Comparison of ENCODE assay signal across 23 cellular contexts in genomic region chr7:820341-820740, GRCh38. TPM values are rescaled to one million over a fixed set of nuclear protein-coding genes. Genes with fewer than 3 reads are reported as not detected.
DNase-seq lines count a peak whose midpoint lies in the region; ATAC-seq and TF ChIP-seq lines count a peak whose summit lies in the region.
"Had no signal": no experiment of that assay in that cellular context is flagged by ENCODE, and none has a peak within 500 bp of the region (broad histone marks: within the 10 kb centered on the region; RNA-seq: fewer than 3 reads in every experiment).

No MANE protein-coding gene starts in this region.

- H3K27me3 ChIP-seq in OCI-LY1 (ENCODE audit: insufficient read depth, low read length): no peaks in the 10 kb centered on the region
- H3K27me3 ChIP-seq: colonic mucosa, heart left ventricle, MG63, upper lobe of right lung had no signal

- DNase-seq in stimulated activated naive CD8-positive, alpha-beta T cell treated with anti-CD3 and anti-CD28 coated beads, Interleukin-15, Interleukin-2, amounts not matched to agents 100 U/mL and 50 U/mL, for 24 hours: no peak
- DNase-seq in stimulated activated naive CD8-positive, alpha-beta T cell treated with anti-CD3 and anti-CD28 coated beads, Interleukin-15, amount 100 ng/mL, for 72 hours: no peak
- DNase-seq in glutamatergic neuron: no peak
- no peak for DNase-seq in 8988T
- no peak for DNase-seq in UCSD-AML1 (lab: John Stamatoyannopoulos, UW; ENCODE audit: unreplicated experiment)
- no peak for DNase-seq in COLO829 (ENCODE audit: low spot score)
- DNase-seq: activated CD4-positive, alpha-beta T cell treated with anti-CD3 and anti-CD28 coated beads for 48 hours; activated CD8-positive, alpha-beta memory T cell treated with anti-CD3 and anti-CD28 coated beads, Interleukin-2, amount 50 U/mL, for 4 hours; Calu3; colonic mucosa; MG63; midbrain; NCI-H1417 treated with DMSO at 0.1 percent for 48 hours; nephron progenitor cell; OCI-M1; small intestine; stimulated activated CD4-positive, alpha-beta T cell treated with anti-CD3 and anti-CD28 coated beads, Interleukin-2, amount 100 ng/mL, for 48 hours; SW 1271; upper lobe of right lung had no signal

- H3K27ac Mint-ChIP-seq in stimulated activated naive CD8-positive, alpha-beta T cell treated with anti-CD3 and anti-CD28 coated beads, Interleukin-15, amount 100 ng/mL, for 72 hours: no peak overlapping the region
- peak overlapping the region; percentile 59 for H3K27ac Mint-ChIP-seq in glutamatergic neuron (ENCODE audit: unreplicated experiment)
- H3K27ac Mint-ChIP-seq: nephron progenitor cell had no signal

- H3K4me1 ChIP-seq in OCI-LY1 (ENCODE audit: insufficient read depth, low read length, severe bottlenecking): peaks cover 24% of the 10 kb centered on the region
- H3K4me1 ChIP-seq: prostate gland had no signal

- no peaks in the 10 kb centered on the region for H3K9me3 Mint-ChIP-seq in stimulated activated naive CD8-positive, alpha-beta T cell treated with anti-CD3 and anti-CD28 coated beads, Interleukin-15, amount 100 ng/mL, for 72 hours
- peaks cover 32% of the 10 kb centered on the region for H3K9me3 Mint-ChIP-seq in glutamatergic neuron (ENCODE audit: unreplicated experiment)
- H3K9me3 Mint-ChIP-seq: activated naive CD4-positive, alpha-beta T cell treated with anti-CD3 and anti-CD28 coated beads, Interleukin-2, amount 50 U/mL, for 72 hours had no signal

- H3K79me2 ChIP-seq in OCI-LY1 (ENCODE audit: insufficient read depth, low read length): peaks cover 78% of the 10 kb centered on the region

- no peak overlapping the region for H3K9ac ChIP-seq in OCI-LY1 (ENCODE audit: low read length)

- no peaks in the 10 kb centered on the region for H3K9me2 ChIP-seq in OCI-LY1 (ENCODE audit: low read depth, low read length)

- H3K9me3 ChIP-seq in OCI-LY1 (ENCODE audit: low read length): no peaks in the 10 kb centered on the region
- H3K9me3 ChIP-seq: colonic mucosa, heart left ventricle, MG63, prostate gland, upper lobe of right lung had no signal

- H3K27ac ChIP-seq in OCI-LY1 (ENCODE audit: low read depth, low read length, poor library complexity, severe bottlenecking): no peak overlapping the region
- H3K27ac ChIP-seq: colonic mucosa, prostate gland, upper lobe of right lung had no signal

- TF ChIP-seq CTCF in OCI-LY1 (IDR thresholded peaks at IDR 0.05; ENCODE audit: low read length): no peak
- no peak for TF ChIP-seq CTCF in glutamatergic neuron (IDR thresholded peaks at IDR 0.05; ENCODE audit: partially characterized antibody, unreplicated experiment)

- peak overlapping the region; percentile 8; the same call in 1 of the 2 replicates for H3K4me2 ChIP-seq in OCI-LY1 (ENCODE audit: low read length)

- no peak overlapping the region for H2AFZ ChIP-seq in OCI-LY1 (ENCODE audit: low read length)

- peaks cover 3% of the 10 kb centered on the region for H3K27me3 Mint-ChIP-seq in stimulated activated naive CD8-positive, alpha-beta T cell treated with anti-CD3 and anti-CD28 coated beads, Interleukin-15, amount 100 ng/mL, for 72 hours
- peaks cover 23% of the 10 kb centered on the region for H3K27me3 Mint-ChIP-seq in glutamatergic neuron (ENCODE audit: unreplicated experiment)

- peaks cover 10% of the 10 kb centered on the region for H3K36me3 Mint-ChIP-seq in glutamatergic neuron (ENCODE audit: unreplicated experiment)

- H3K4me3 Mint-ChIP-seq in stimulated activated naive CD8-positive, alpha-beta T cell treated with anti-CD3 and anti-CD28 coated beads, Interleukin-15, amount 100 ng/mL, for 72 hours: no peak overlapping the region
- peak overlapping the region; percentile 97 for H3K4me3 Mint-ChIP-seq in glutamatergic neuron (ENCODE audit: unreplicated experiment)
- H3K4me3 Mint-ChIP-seq: nephron progenitor cell had no signal

- ATAC-seq in stimulated activated naive CD8-positive, alpha-beta T cell treated with anti-CD3 and anti-CD28 coated beads, Interleukin-15, Interleukin-2, amounts not matched to agents 100 U/mL and 50 U/mL, for 24 hours: peak; percentile 14
- no peak for ATAC-seq in stimulated activated naive CD8-positive, alpha-beta T cell treated with anti-CD3 and anti-CD28 coated beads, Interleukin-15, amount 100 ng/mL, for 72 hours
- ATAC-seq: heart left ventricle, upper lobe of right lung had no signal

- peaks cover 15% of the 10 kb centered on the region; the same call in 1 of the 2 replicates for H3K36me3 ChIP-seq in OCI-LY1 (ENCODE audit: insufficient read depth, low read length)
- H3K36me3 ChIP-seq: colonic mucosa, prostate gland, upper lobe of right lung had no signal

- H3K4me1 Mint-ChIP-seq in stimulated activated naive CD8-positive, alpha-beta T cell treated with anti-CD3 and anti-CD28 coated beads, Interleukin-15, amount 100 ng/mL, for 72 hours: peaks cover 66% of the 10 kb centered on the region
- H3K4me1 Mint-ChIP-seq in glutamatergic neuron (ENCODE audit: low read depth, unreplicated experiment): peaks cover 65% of the 10 kb centered on the region

- no peaks in the 10 kb centered on the region for H3F3A ChIP-seq in OCI-LY1 (ENCODE audit: insufficient read depth, low read length)

- H3K4me3 ChIP-seq in OCI-LY1 (ENCODE audit: low read depth, low read length, poor library complexity, severe bottlenecking): no peak overlapping the region
- H3K4me3 ChIP-seq: colonic mucosa, heart left ventricle, MG63, prostate gland, upper lobe of right lung had no signal

- no peaks in the 10 kb centered on the region for H4K20me1 ChIP-seq in OCI-LY1 (ENCODE audit: insufficient read depth, low read length)

RNA-seq across cellular contexts. Expression of gene SUN1, which starts 11.9 kb away (rescaled TPM):
- total RNA-seq in glutamatergic neuron (ENCODE audit: unreplicated experiment): 879 TPM

RNA-seq across cellular contexts. Expression of gene GET4, which starts 56.0 kb away (rescaled TPM):
- 70.2 TPM for total RNA-seq in glutamatergic neuron (ENCODE audit: unreplicated experiment)
